ENCODE assay signal across 34 cellular contexts in the genomic region with DNA sequence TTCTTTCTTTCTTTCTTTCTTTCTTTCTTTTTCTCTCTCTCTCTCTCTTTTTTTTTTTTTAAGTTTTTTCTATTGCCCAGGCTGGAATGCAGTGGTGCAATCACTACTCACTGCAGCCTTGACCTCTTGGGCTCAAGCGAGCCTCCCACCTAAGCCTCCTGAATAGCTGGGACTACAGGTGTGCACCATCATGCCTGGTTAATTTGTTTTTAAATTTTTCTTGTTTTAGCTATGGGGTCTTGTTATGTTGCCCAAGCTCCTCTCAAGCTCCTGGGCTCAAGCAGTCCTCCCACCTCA.
"Had no signal": no experiment of that assay in that cellular context is flagged by ENCODE, and none has a peak within 500 bp of the region (broad histone marks: within the 10 kb centered on the region; RNA-seq: fewer than 3 reads in every experiment).

No MANE protein-coding gene starts in this region.

- DNase-seq: Karpas-422, Kasumi-1, MG63, MM.1S, MV-4-11, NCI-H1048, NCI-H1092, NCI-H1092 treated with DMSO at 0.1 percent for 48 hours, NCI-H1105, NCI-H1105 treated with DMSO at 0.1 percent for 48 hours, NCI-H1417, NCI-H1417 treated with DMSO at 0.1 percent for 48 hours, NCI-H1436, NCI-H1436 treated with DMSO at 0.1 percent for 48 hours, NCI-H146, NCI-H1694, NCI-H1694 treated with DMSO at 0.1 percent for 48 hours, NCI-H187, NCI-H187 treated with DMSO at 0.1 percent for 48 hours, NCI-H1930, NCI-H2029, NCI-H2029 treated with DMSO at 0.1 percent for 48 hours, NCI-H2081, NCI-H2081 treated with DMSO at 0.1 percent for 48 hours, NCI-H2107, NCI-H2171, NCI-H2171 treated with DMSO at 0.1 percent for 48 hours, NCI-H2227 treated with DMSO at 0.1 percent for 48 hours, NCI-H226, NCI-H345, NCI-H446, NCI-H446 treated with DMSO at 0.1 percent for 48 hours, NCI-H510A had no signal

- H3K36me3 ChIP-seq: MG63 had no signal

- H3K4me2 ChIP-seq: KMS-11 had no signal

- H3K27ac ChIP-seq: KMS-11 had no signal

- H3K9ac ChIP-seq: KMS-11 had no signal

- H3K27me3 ChIP-seq: MG63 had no signal

- H3K9me3 ChIP-seq: MG63 had no signal

- H3K4me3 ChIP-seq: MG63 had no signal
